21 cellular contexts compared by ENCODE assay signal in the genomic region with DNA sequence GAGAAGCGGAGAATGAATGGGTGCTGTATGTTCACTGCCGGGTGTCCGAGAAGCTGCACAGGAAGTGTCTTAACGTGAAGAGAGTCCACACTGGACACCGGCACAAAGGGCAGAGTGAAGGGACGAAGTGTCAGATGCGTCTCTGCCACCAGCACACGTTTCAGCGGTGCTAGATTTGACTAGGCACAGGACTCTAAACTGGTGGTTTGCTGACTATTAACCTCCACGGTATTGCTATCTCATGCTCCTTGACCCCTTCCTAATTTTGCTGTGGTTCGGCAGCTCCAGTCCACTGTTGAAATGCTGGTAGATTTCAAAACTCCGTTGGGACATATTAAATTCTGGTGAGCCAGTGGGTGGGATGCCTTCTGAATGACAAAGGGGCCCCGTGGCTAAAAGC. TPM values are rescaled to one million over a fixed set of nuclear protein-coding genes. Genes with fewer than 3 reads are reported as not detected.
"Had no signal": no experiment of that assay in that cellular context is flagged by ENCODE, and none has a peak within 500 bp of the region (broad histone marks: within the 10 kb centered on the region; RNA-seq: fewer than 3 reads in every experiment).

No MANE protein-coding gene starts in this region.

RNA-seq across cellular contexts. Expression of a gene that starts 13.3 kb away (rescaled TPM):
- total RNA-seq: chondrocyte; colonic mucosa; endodermal cell; epithelial cell of proximal tubule; esophagus muscularis mucosa; fibroblast of lung; foreskin keratinocyte; gastroesophageal sphincter; heart right ventricle; left colon; liver; lung microvascular endothelial cell; mesothelial cell of epicardium; mucosa of descending colon; natural killer cell treated with Interleukin-12 subunit alpha and Interleukin-12 subunit beta and Interleukin-15 and Interleukin-18, amount 100 ng/mL, for 72 hours; neural crest cell; omental fat pad; progenitor cell of endocrine pancreas; spleen; tibial nerve; urinary bladder had no signal
- polyA plus RNA-seq: fibroblast of lung, foreskin keratinocyte, heart right ventricle, liver, spleen, urinary bladder had no signal
